Comparison of ENCODE assay signal across 12 cellular contexts in the genomic region with DNA sequence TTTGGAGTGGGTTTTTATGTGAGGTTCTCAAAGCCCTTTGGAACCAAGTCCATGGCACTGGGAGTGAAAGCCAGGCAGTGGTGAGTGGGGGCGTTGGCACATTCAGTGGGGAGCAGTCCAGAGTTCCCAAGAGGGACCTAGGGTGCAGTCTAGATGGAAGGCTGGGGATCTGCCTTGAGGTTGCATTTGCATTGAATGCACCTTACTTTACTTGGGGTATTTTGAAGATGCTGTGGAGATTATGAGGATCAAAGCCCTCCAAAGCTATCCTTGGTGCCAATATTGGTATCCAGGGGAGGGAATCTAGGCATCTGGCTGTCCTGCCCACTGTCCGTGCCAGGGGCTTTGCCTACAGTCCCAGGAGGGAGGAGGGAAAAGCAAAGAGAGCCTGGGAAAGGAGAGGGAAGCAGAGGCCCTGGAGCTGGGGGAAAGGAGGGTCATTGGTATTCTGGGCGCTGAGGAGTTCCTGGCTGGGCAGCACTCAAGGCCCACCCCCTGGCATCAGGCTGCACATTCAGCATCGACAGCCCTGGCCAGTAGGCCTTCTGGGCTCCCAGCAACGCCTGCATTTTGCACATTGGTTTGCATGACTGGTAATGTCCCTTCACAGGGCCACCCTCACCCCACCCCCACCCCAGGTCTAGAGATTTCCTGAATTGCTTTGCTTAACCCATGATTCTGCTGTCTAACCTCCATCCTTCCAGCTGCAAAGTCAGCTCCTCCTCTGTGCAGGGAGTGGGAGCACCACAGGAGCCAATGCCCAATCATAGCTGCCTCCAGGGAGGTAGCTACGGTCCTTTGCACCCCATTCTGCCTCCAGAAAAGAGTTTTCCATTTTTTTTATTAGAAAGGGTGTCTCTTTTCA. TPM values are rescaled to one million over a fixed set of nuclear protein-coding genes. Genes with fewer than 3 reads are reported as not detected.
DNase-seq lines count a peak whose midpoint lies in the region; ATAC-seq and TF ChIP-seq lines count a peak whose summit lies in the region.
"Had no signal": no experiment of that assay in that cellular context is flagged by ENCODE, and none has a peak within 500 bp of the region (broad histone marks: within the 10 kb centered on the region; RNA-seq: fewer than 3 reads in every experiment).

No MANE protein-coding gene starts in this region.

- H3K27ac Mint-ChIP-seq in chondrocyte (ENCODE audit: unreplicated experiment): no peak overlapping the region
- no peak overlapping the region for H3K27ac Mint-ChIP-seq in naive thymus-derived CD4-positive, alpha-beta T cell
- peak overlapping the region; percentile 11 for H3K27ac Mint-ChIP-seq in type B pancreatic cell
- H3K27ac Mint-ChIP-seq: activated naive CD4-positive, alpha-beta T cell treated with anti-CD3 and anti-CD28 coated beads for 36 hours had no signal

- no peaks in the 10 kb centered on the region for H3K9me3 ChIP-seq in heart left ventricle
- no peaks in the 10 kb centered on the region for H3K9me3 ChIP-seq in right atrium auricular region
- no peaks in the 10 kb centered on the region for H3K9me3 ChIP-seq in naive thymus-derived CD4-positive, alpha-beta T cell (ENCODE audit: control insufficient read depth in 2 of 3, low read length in 3 of 3)
- H3K9me3 ChIP-seq in gastroesophageal sphincter: no peaks in the 10 kb centered on the region

- CTCF ChIA-PET in naive thymus-derived CD4-positive, alpha-beta T cell (lab: Charles Lee): no interaction called here

- H3K36me3 Mint-ChIP-seq in chondrocyte (ENCODE audit: low read depth) (peaks cover 2% of the 10 kb centered on the region), type B pancreatic cell (no peaks in the 10 kb centered on the region)
- H3K36me3 Mint-ChIP-seq in naive thymus-derived CD4-positive, alpha-beta T cell: no peaks in the 10 kb centered on the region

- H3K4me1 Mint-ChIP-seq in chondrocyte (ENCODE audit: low read depth) (peaks cover 23% of the 10 kb centered on the region), type B pancreatic cell (ENCODE audit: unreplicated experiment) (peaks cover 5% of the 10 kb centered on the region)
- H3K4me1 Mint-ChIP-seq in naive thymus-derived CD4-positive, alpha-beta T cell: peaks cover 24 to 40% (median 29%) of the 10 kb centered on the region in 7 donors

- WGBS in heart left ventricle, 4 donors: 34 to 56% (median 45%) methylated on average over 6 of the region's 6 CpGs
- WGBS in gastroesophageal sphincter (ENCODE audit: low coverage in 1 of 2), 2 donors: 24 to 38% methylated on average over 2 of the region's 6 CpGs

- H3K4me1 ChIP-seq in heart left ventricle (peaks cover 0 to 19% (median 13%) of the 10 kb centered on the region in 12 donors), right atrium auricular region (peaks cover 0 to 19% of the 10 kb centered on the region in 2 donors), gastroesophageal sphincter (peaks cover 0 to 21% (median 11%) of the 10 kb centered on the region in 3 donors)
- peaks cover 0 to 26% of the 10 kb centered on the region in 2 donors for H3K4me1 ChIP-seq in naive thymus-derived CD4-positive, alpha-beta T cell (ENCODE audit: control insufficient read depth in 2 of 2, insufficient read depth in 2 of 2, low read length in 2 of 2)

- H3K4me3 Mint-ChIP-seq in chondrocyte (ENCODE audit: unreplicated experiment): peak overlapping the region; percentile 60
- peak overlapping the region; percentile 40 to 82 (median 74) for H3K4me3 Mint-ChIP-seq in naive thymus-derived CD4-positive, alpha-beta T cell
- peak overlapping the region; percentile 80 for H3K4me3 Mint-ChIP-seq in type B pancreatic cell

- POLR2A ChIA-PET in naive thymus-derived CD4-positive, alpha-beta T cell (lab: Charles Lee): interaction anchor here (0.6 to 1.1 kb wide), 5 partner anchors 16 to 152 kb away, joined by 3 to 4 read pairs (median 4); no protein-coding TSS in a partner anchor

- H3K27me3 ChIP-seq in heart left ventricle (peaks cover 24 to 91% (median 63%) of the 10 kb centered on the region in 9 donors), right atrium auricular region (peaks cover 3 to 13% of the 10 kb centered on the region in 2 donors), gastroesophageal sphincter (peaks cover 98% of the 10 kb centered on the region)
- H3K27me3 ChIP-seq in naive thymus-derived CD4-positive, alpha-beta T cell (ENCODE audit: control insufficient read depth in 2 of 2, insufficient read depth in 2 of 2, low read length in 2 of 2): peaks cover 18 to 22% of the 10 kb centered on the region in 2 donors

- no peak for TF ChIP-seq CTCF in heart left ventricle (IDR thresholded peaks at IDR 0.05)
- no peak for TF ChIP-seq CTCF in right atrium auricular region (IDR thresholded peaks at IDR 0.05)
- TF ChIP-seq CTCF in chondrocyte (IDR thresholded peaks at IDR 0.05): no peak
- no peak for TF ChIP-seq CTCF in type B pancreatic cell (conservative IDR thresholded peaks at IDR 0.05)
- no peak for TF ChIP-seq CTCF in gastroesophageal sphincter (IDR thresholded peaks at IDR 0.05)

- H3K9me3 Mint-ChIP-seq in chondrocyte (ENCODE audit: low read depth) (no peaks in the 10 kb centered on the region), type B pancreatic cell (no peaks in the 10 kb centered on the region)
- H3K9me3 Mint-ChIP-seq in naive thymus-derived CD4-positive, alpha-beta T cell: peaks cover 0 to 3% (median 0%) of the 10 kb centered on the region in 11 donors
- H3K9me3 Mint-ChIP-seq: activated naive CD4-positive, alpha-beta T cell treated with anti-CD3 and anti-CD28 coated beads for 36 hours had no signal

- no peak for TF ChIP-seq EP300 in gastroesophageal sphincter (IDR thresholded peaks at IDR 0.05)

- ATAC-seq in heart left ventricle (no peak), gastroesophageal sphincter (no peak), HG02588 (IDR thresholded peaks at IDR 0.05; ENCODE audit: unreplicated experiment) (no peak)
- ATAC-seq in naive thymus-derived CD4-positive, alpha-beta T cell: no peak

- H3K4me3 ChIP-seq in heart left ventricle: peak overlapping the region in 7 of 12 donors; percentile 45 to 51 (median 47)
- H3K4me3 ChIP-seq in right atrium auricular region: peak overlapping the region in 1 of 2 donors; percentile 46
- H3K4me3 ChIP-seq in naive thymus-derived CD4-positive, alpha-beta T cell (ENCODE audit: low read length): no peak overlapping the region
- H3K4me3 ChIP-seq in gastroesophageal sphincter: peak overlapping the region in 1 of 2 donors; percentile 51

- H3K27ac ChIP-seq in heart left ventricle: no peak overlapping the region
- no peak overlapping the region for H3K27ac ChIP-seq in right atrium auricular region
- H3K27ac ChIP-seq in naive thymus-derived CD4-positive, alpha-beta T cell (ENCODE audit: low read depth, low read length): no peak overlapping the region
- H3K27ac ChIP-seq in gastroesophageal sphincter: no peak overlapping the region
- H3K27ac ChIP-seq: C4-2B had no signal

- no peak for TF ChIP-seq POLR2A in heart left ventricle (IDR thresholded peaks at IDR 0.05)
- TF ChIP-seq POLR2A in gastroesophageal sphincter (IDR thresholded peaks at IDR 0.05): no peak

- H3K36me3 ChIP-seq in heart left ventricle (no peaks in the 10 kb centered on the region), right atrium auricular region (no peaks in the 10 kb centered on the region), gastroesophageal sphincter (no peaks in the 10 kb centered on the region)
- no peaks in the 10 kb centered on the region for H3K36me3 ChIP-seq in naive thymus-derived CD4-positive, alpha-beta T cell (ENCODE audit: control insufficient read depth in 2 of 3, insufficient read depth in 3 of 3, low read length in 3 of 3)

- peaks cover 71% of the 10 kb centered on the region for H3K27me3 Mint-ChIP-seq in chondrocyte (ENCODE audit: low read depth)
- peaks cover 80 to 90% (median 82%) of the 10 kb centered on the region in 5 donors for H3K27me3 Mint-ChIP-seq in naive thymus-derived CD4-positive, alpha-beta T cell
- peaks cover 92% of the 10 kb centered on the region for H3K27me3 Mint-ChIP-seq in type B pancreatic cell

- DNase-seq in heart left ventricle (no peak), right atrium auricular region (ENCODE audit: low spot score) (no peak), chondrocyte (ENCODE audit: low spot score) (no peak), type B pancreatic cell (ENCODE audit: extremely low spot score, unreplicated experiment) (no peak)
- no peak for DNase-seq in naive thymus-derived CD4-positive, alpha-beta T cell
- no peak for DNase-seq in stimulated activated CD4-positive, alpha-beta T cell treated with anti-CD3 and anti-CD28 coated beads, Interleukin-4, amount 100 ng/mL, for 24 hours
- DNase-seq: NCI-H2029 treated with DMSO at 0.1 percent for 48 hours had no signal

- intact Hi-C loops in heart left ventricle (cut with DNase I): no loop called here
- intact Hi-C loops in naive thymus-derived CD4-positive, alpha-beta T cell (cut with micrococcal nuclease): no loop called here

RNA-seq across cellular contexts. Expression of gene BCAN, which starts 0.8 kb away (rescaled TPM):
- total RNA-seq in heart left ventricle (under 1 TPM in 4 of 9 donors, not detected in 5; 0.09 to 0.27 (median 0.15) TPM), right atrium auricular region (not detected), chondrocyte (1.3 TPM in 1 of 3 replicates, not detected in the others), type B pancreatic cell (ENCODE audit: low replicate concordance) (12.6 TPM in 1 of 2 replicates, not detected in the other), gastroesophageal sphincter (1 to 10 TPM in 2 of 4 donors, under 1 TPM in 1, not detected in 1; 0.50 to 5.0 (median 1.9) TPM)
- under 1 TPM; 0.10 to 0.15 TPM for polyA plus RNA-seq in heart left ventricle
- total RNA-seq in naive thymus-derived CD4-positive, alpha-beta T cell: not detected
- not detected for polyA plus RNA-seq in naive thymus-derived CD4-positive, alpha-beta T cell
- total RNA-seq: activated naive CD4-positive, alpha-beta T cell treated with anti-CD3 and anti-CD28 coated beads for 36 hours had no signal

RNA-seq across cellular contexts. Expression of gene HAPLN2, which starts 21.9 kb away (rescaled TPM):
- total RNA-seq in heart left ventricle: 1 to 10 TPM in 4 of 9 donors, under 1 TPM in 5; 0.52 to 2.4 (median 0.95) TPM
- polyA plus RNA-seq in heart left ventricle: 1 to 10 TPM; 1.2 to 3.0 TPM
- 1 to 10 TPM; 1.2 to 1.8 TPM for total RNA-seq in right atrium auricular region
- total RNA-seq in chondrocyte: 0.36 TPM in 1 of 3 replicates, not detected in the others
- not detected for total RNA-seq in naive thymus-derived CD4-positive, alpha-beta T cell
- polyA plus RNA-seq in naive thymus-derived CD4-positive, alpha-beta T cell: not detected
- not detected in 2 replicates for total RNA-seq in type B pancreatic cell (ENCODE audit: low replicate concordance)
- total RNA-seq in gastroesophageal sphincter: 1 to 10 TPM in 2 of 4 donors, under 1 TPM in 2; 0.13 to 3.0 (median 1.2) TPM
- total RNA-seq: kidney epithelial cell had no signal

RNA-seq across cellular contexts. Expression of gene NES, which starts 36.1 kb away (rescaled TPM):
- total RNA-seq in heart left ventricle (100 to 1,000 TPM in 7 of 9 donors, 10 to 100 TPM in 2; 75.3 to 499 (median 158) TPM), right atrium auricular region (100 to 1,000 TPM; 134 to 173 TPM), chondrocyte (6.0 to 11.6 TPM (median 6.9 TPM) in 3 replicates), type B pancreatic cell (ENCODE audit: low replicate concordance) (8.1 and 125 TPM in 2 replicates), gastroesophageal sphincter (10 to 100 TPM; 13.9 to 34.3 (median 23.9) TPM)
- 100 to 1,000 TPM in 1 of 2 donors, 10 to 100 TPM in 1; 59.7 to 160 TPM for polyA plus RNA-seq in heart left ventricle
- under 1 TPM in 1 of 5 experiments, not detected in 4; 0.05 TPM for total RNA-seq in naive thymus-derived CD4-positive, alpha-beta T cell
- polyA plus RNA-seq in naive thymus-derived CD4-positive, alpha-beta T cell: not detected
- total RNA-seq: activated naive CD4-positive, alpha-beta T cell treated with anti-CD3 and anti-CD28 coated beads for 36 hours had no signal

RNA-seq across cellular contexts. Expression of gene GPATCH4, which starts 39.8 kb away (rescaled TPM):
- 10 to 100 TPM in 8 of 9 donors, 1 to 10 TPM in 1; 8.8 to 30.1 (median 12.6) TPM for total RNA-seq in heart left ventricle
- polyA plus RNA-seq in heart left ventricle: 10 to 100 TPM; 21.6 to 67.5 TPM
- total RNA-seq in right atrium auricular region: 10 to 100 TPM; 12.7 to 14.3 TPM
- total RNA-seq in chondrocyte: 14.4 to 21.6 TPM (median 16.4 TPM) in 3 replicates
- 10 to 100 TPM; 33.3 to 49.6 (median 39.1) TPM for total RNA-seq in naive thymus-derived CD4-positive, alpha-beta T cell
- 10 to 100 TPM; 46.5 to 59.1 TPM for polyA plus RNA-seq in naive thymus-derived CD4-positive, alpha-beta T cell
- 22.4 and 30.7 TPM in 2 replicates for total RNA-seq in type B pancreatic cell (ENCODE audit: low replicate concordance)
- 10 to 100 TPM; 18.4 to 37.2 (median 24.0) TPM for total RNA-seq in gastroesophageal sphincter

RNA-seq across cellular contexts. Expression of gene NAXE, which starts 49.5 kb away (rescaled TPM):
- 100 to 1,000 TPM in 5 of 9 donors, 10 to 100 TPM in 4; 87.4 to 141 (median 111) TPM for total RNA-seq in heart left ventricle
- polyA plus RNA-seq in heart left ventricle: 100 to 1,000 TPM in 1 of 2 donors, 10 to 100 TPM in 1; 75.8 to 101 TPM
- 10 to 100 TPM; 85.3 to 96.3 TPM for total RNA-seq in right atrium auricular region
- total RNA-seq in chondrocyte: 54.8 to 59.6 TPM (median 56.2 TPM) in 3 replicates
- total RNA-seq in naive thymus-derived CD4-positive, alpha-beta T cell: 10 to 100 TPM; 25.6 to 58.8 (median 40.7) TPM
- polyA plus RNA-seq in naive thymus-derived CD4-positive, alpha-beta T cell: 100 to 1,000 TPM in 1 of 2 donors, 10 to 100 TPM in 1; 98.0 to 113 TPM
- 86.3 and 98.4 TPM in 2 replicates for total RNA-seq in type B pancreatic cell (ENCODE audit: low replicate concordance)
- total RNA-seq in gastroesophageal sphincter: 10 to 100 TPM; 65.1 to 93.6 (median 73.4) TPM
